In genomic region chrX:5823861-5824260, GRCh38 we compare ENCODE assay signal across 25 cellular contexts.
"Had no signal": no experiment of that assay in that cellular context is flagged by ENCODE, and none has a peak within 500 bp of the region (broad histone marks: within the 10 kb centered on the region; RNA-seq: fewer than 3 reads in every experiment).

No MANE protein-coding gene starts in this region.

- H3K27me3 Mint-ChIP-seq: activated B cell treated with CpG ODN at 0.5 μM for 24 hours; activated CD4-positive, alpha-beta T cell treated with anti-CD3 and anti-CD28 coated beads for 36 hours; activated naive CD8-positive, alpha-beta T cell had no signal

- H3K27ac Mint-ChIP-seq: activated B cell treated with CpG ODN at 0.5 μM for 24 hours; activated CD4-positive, alpha-beta T cell treated with anti-CD3 and anti-CD28 coated beads for 36 hours; activated naive CD8-positive, alpha-beta T cell; activated T-helper 2 cell treated with anti-CD3 and anti-CD28 coated beads, Interferon-gamma antibody, Interleukin-2, Interleukin-4, amounts not matched to agents 10 μg/mL and 5 μg/mL and 100 μg/mL, durations not matched to agents 14 hours and 24 hours and 36 hours; natural killer cell had no signal

- DNase-seq: activated B cell treated with CpG ODN at 0.5 μM for 24 hours; activated CD4-positive, alpha-beta T cell treated with anti-CD3 and anti-CD28 coated beads for 36 hours; activated CD4-positive, alpha-beta T cell treated with anti-CD3 and anti-CD28 coated beads, Interleukin-2, amount 50 U/mL, for 4 hours; activated CD8-positive, alpha-beta memory T cell treated with anti-CD3 and anti-CD28 coated beads, Interleukin-2, amount 50 U/mL, for 48 hours; activated naive CD4-positive, alpha-beta T cell; activated T-cell treated with anti-CD3 and anti-CD28 coated beads, Interleukin-2, amount 50 U/mL, for 4 hours; adrenal gland; brain microvascular endothelial cell; central memory CD4-positive, alpha-beta T cell; effector memory CD4-positive, alpha-beta T cell; hippocampal formation; left cardiac atrium; natural killer cell; pancreas; psoas muscle; right cardiac atrium; stimulated activated CD4-positive, alpha-beta T cell treated with anti-CD3 and anti-CD28 coated beads, Interleukin-12 subunit alpha, Interleukin-12 subunit beta, amount 100 ng/mL, for 4 hours; stomach; T1000 had no signal

- H3K9me3 Mint-ChIP-seq: activated B cell treated with CpG ODN at 0.5 μM for 24 hours had no signal

- H3K4me3 ChIP-seq: adrenal gland, ascending aorta, esophagus muscularis mucosa, pancreas, psoas muscle, stomach, suprapubic skin, tibial nerve had no signal

- H3K27ac ChIP-seq: adrenal gland, ascending aorta, brain microvascular endothelial cell, esophagus muscularis mucosa, pancreas, psoas muscle, stomach, suprapubic skin, tibial nerve had no signal

- H3K36me3 ChIP-seq: adrenal gland, ascending aorta, brain microvascular endothelial cell, esophagus muscularis mucosa, pancreas, stomach, suprapubic skin, tibial nerve had no signal

- H3K27me3 ChIP-seq: adrenal gland, ascending aorta, brain microvascular endothelial cell, esophagus muscularis mucosa, pancreas, stomach, suprapubic skin, tibial nerve had no signal

- ATAC-seq: activated CD4-positive, alpha-beta T cell treated with anti-CD3 and anti-CD28 coated beads for 36 hours; activated T-cell treated with anti-CD3 and anti-CD28 coated beads, Interleukin-2, amount 50 U/mL, for 4 hours; left cardiac atrium; natural killer cell; pancreas; psoas muscle; right cardiac atrium had no signal

- H3K4me3 Mint-ChIP-seq: activated B cell treated with CpG ODN at 0.5 μM for 24 hours; activated CD4-positive, alpha-beta T cell treated with anti-CD3 and anti-CD28 coated beads for 36 hours; activated naive CD8-positive, alpha-beta T cell; activated T-cell treated with anti-CD3 and anti-CD28 coated beads, Interleukin-2, amount 50 U/mL, for 4 hours; natural killer cell had no signal

- H3K9me3 ChIP-seq: adrenal gland, ascending aorta, esophagus muscularis mucosa, pancreas, psoas muscle, stomach, suprapubic skin, tibial nerve had no signal

- H3K4me1 Mint-ChIP-seq: activated B cell treated with CpG ODN at 0.5 μM for 24 hours; activated CD4-positive, alpha-beta T cell treated with anti-CD3 and anti-CD28 coated beads for 36 hours; natural killer cell had no signal

- H3K36me3 Mint-ChIP-seq: activated naive CD8-positive, alpha-beta T cell; natural killer cell had no signal

- H3K4me1 ChIP-seq: adrenal gland, ascending aorta, esophagus muscularis mucosa, pancreas, psoas muscle, stomach, suprapubic skin, tibial nerve had no signal
